Comparison of ENCODE assay signal across 1 cellular context in genomic region chr5:71658916-71659661, GRCh38.
TF ChIP-seq lines count a peak whose summit lies in the region.

No MANE protein-coding gene starts in this region.

TF ChIP-seq in HepG2, 621 proteins besides CTCF, POLR2A, EP300 and RAD21 (continued from another document):
- TF ChIP-seq SMC3 (IDR thresholded peaks at IDR 0.05; ENCODE audit: low read length) = peak; percentile 62; the same call in 1 of the 2 replicates
